In the genomic region with DNA sequence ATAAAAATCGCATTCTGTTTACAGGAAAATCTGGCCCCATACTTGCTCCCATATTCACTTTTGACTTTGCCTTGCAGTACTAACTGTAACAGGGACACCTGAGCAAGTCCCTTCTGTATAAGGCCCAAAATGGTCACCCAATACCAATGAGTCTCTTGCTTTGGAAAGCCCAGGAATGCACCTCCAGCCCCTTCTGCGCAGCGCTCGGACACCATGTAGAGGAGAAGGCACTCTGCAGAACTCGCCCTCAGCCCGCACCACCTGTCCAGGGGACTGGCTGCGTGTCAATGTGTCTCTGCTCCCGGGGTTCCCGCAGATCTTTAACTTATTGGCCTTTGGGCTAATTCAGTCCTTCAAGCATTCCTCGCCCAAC, we compare ENCODE assay signal across 11 cellular contexts. TPM values are rescaled to one million over a fixed set of nuclear protein-coding genes. Genes with fewer than 3 reads are reported as not detected.
DNase-seq lines count a peak whose midpoint lies in the region; ATAC-seq and TF ChIP-seq lines count a peak whose summit lies in the region.
"Had no signal": no experiment of that assay in that cellular context is flagged by ENCODE, and none has a peak within 500 bp of the region (broad histone marks: within the 10 kb centered on the region; RNA-seq: fewer than 3 reads in every experiment).

No MANE protein-coding gene starts in this region.

- CTCF ChIA-PET in activated CD8-positive, alpha-beta T cell treated with anti-CD3 and anti-CD28 coated beads, Interleukin-2, amount 10 ng/mL, durations not matched to agents 7 days and 5 days (lab: Charles Lee): interaction anchor here (0.6 to 3.8 kb wide), 12 partner anchors 9 to 208 kb away, joined by 3 to 27 read pairs (median 6); no protein-coding TSS in a partner anchor
- CTCF ChIA-PET in activated CD8-positive, alpha-beta T cell treated with anti-CD3 and anti-CD28 coated beads for 36 hours (lab: Charles Lee): interaction anchor here (1.3 to 3.7 kb wide), 5 partner anchors 107 to 164 kb away, joined by 3 to 27 read pairs (median 18); no protein-coding TSS in a partner anchor

- no peaks in the 10 kb centered on the region for H3K79me2 ChIP-seq in Loucy (ENCODE audit: insufficient read depth, low read length)
- H3K79me2 ChIP-seq in hepatocyte: no peaks in the 10 kb centered on the region

- POLR2A ChIA-PET in activated CD8-positive, alpha-beta T cell treated with anti-CD3 and anti-CD28 coated beads, Interleukin-2, amount 10 ng/mL, durations not matched to agents 7 days and 5 days (lab: Charles Lee): interaction anchor here (0.7 kb wide), 1 partner anchor 113 kb away, joined by 3 read pairs; no protein-coding TSS in a partner anchor
- POLR2A ChIA-PET in activated CD8-positive, alpha-beta T cell treated with anti-CD3 and anti-CD28 coated beads for 36 hours (lab: Charles Lee): interaction anchor here (1.0 to 1.2 kb wide), 2 partner anchors 30 to 37 kb away, joined by 3 read pairs; no protein-coding TSS in a partner anchor

- no peak overlapping the region for H3K4me3 Mint-ChIP-seq in activated CD8-positive, alpha-beta T cell treated with anti-CD3 and anti-CD28 coated beads, Interleukin-2, amount 10 ng/mL, durations not matched to agents 7 days and 5 days
- no peak overlapping the region for H3K4me3 Mint-ChIP-seq in activated CD8-positive, alpha-beta T cell treated with anti-CD3 and anti-CD28 coated beads for 36 hours
- H3K4me3 Mint-ChIP-seq: activated T-cell treated with anti-CD3 and anti-CD28 coated beads, Interleukin-2, amount 50 U/mL, for 4 hours had no signal

- H3K4me1 Mint-ChIP-seq in activated CD8-positive, alpha-beta T cell treated with anti-CD3 and anti-CD28 coated beads, Interleukin-2, amount 10 ng/mL, durations not matched to agents 7 days and 5 days (ENCODE audit: low read depth): peaks cover 13% of the 10 kb centered on the region
- H3K4me1 Mint-ChIP-seq in activated CD8-positive, alpha-beta T cell treated with anti-CD3 and anti-CD28 coated beads for 36 hours (ENCODE audit: low read depth): peaks cover 8% of the 10 kb centered on the region

- 42% methylated on average over 8 of the region's 10 CpGs for WGBS in hepatocyte (ENCODE audit: low lambda C conversion rate, missing lambda C conversion rate)

- H2AFZ ChIP-seq in Loucy (ENCODE audit: low read length) (peak overlapping the region; percentile 37), hepatocyte (no peak overlapping the region)

- H3K36me3 Mint-ChIP-seq in activated CD8-positive, alpha-beta T cell treated with anti-CD3 and anti-CD28 coated beads, Interleukin-2, amount 10 ng/mL, durations not matched to agents 7 days and 5 days (ENCODE audit: low read depth): no peaks in the 10 kb centered on the region
- no peaks in the 10 kb centered on the region for H3K36me3 Mint-ChIP-seq in activated CD8-positive, alpha-beta T cell treated with anti-CD3 and anti-CD28 coated beads for 36 hours (ENCODE audit: low read depth)

- H3K9me3 Mint-ChIP-seq in activated CD8-positive, alpha-beta T cell treated with anti-CD3 and anti-CD28 coated beads, Interleukin-2, amount 10 ng/mL, durations not matched to agents 7 days and 5 days (ENCODE audit: insufficient read depth): no peaks in the 10 kb centered on the region
- no peaks in the 10 kb centered on the region for H3K9me3 Mint-ChIP-seq in activated CD8-positive, alpha-beta T cell treated with anti-CD3 and anti-CD28 coated beads for 36 hours
- H3K9me3 Mint-ChIP-seq: activated T-cell treated with anti-CD3 and anti-CD28 coated beads, Interleukin-2, amount 50 U/mL, for 4 hours had no signal

- ATAC-seq in activated CD8-positive, alpha-beta T cell treated with anti-CD3 and anti-CD28 coated beads, Interleukin-2, amount 10 ng/mL, durations not matched to agents 7 days and 5 days: peak; percentile 14
- ATAC-seq in activated CD8-positive, alpha-beta T cell treated with anti-CD3 and anti-CD28 coated beads for 36 hours: no peak
- no peak for ATAC-seq in HG02840 (IDR thresholded peaks at IDR 0.05; ENCODE audit: low FRiP score, unreplicated experiment)

- no peak for DNase-seq in activated CD8-positive, alpha-beta T cell treated with anti-CD3 and anti-CD28 coated beads, Interleukin-2, amount 10 ng/mL, durations not matched to agents 7 days and 5 days
- DNase-seq in activated CD8-positive, alpha-beta T cell treated with anti-CD3 and anti-CD28 coated beads for 36 hours: no peak
- DNase-seq in hepatocyte (ENCODE audit: low spot score): no peak
- no peak for DNase-seq in DMS53 (lab: John Stamatoyannopoulos, UW)
- no peak for DNase-seq in LoVo (ENCODE audit: low spot score)
- DNase-seq: cortex of kidney had no signal

- H3K9me2 ChIP-seq in Loucy (replicated peaks; ENCODE audit: low read depth, low read length) (no peaks in the 10 kb centered on the region), hepatocyte (replicated peaks; ENCODE audit: insufficient read depth) (no peaks in the 10 kb centered on the region)

- H3K27ac Mint-ChIP-seq in activated CD8-positive, alpha-beta T cell treated with anti-CD3 and anti-CD28 coated beads, Interleukin-2, amount 10 ng/mL, durations not matched to agents 7 days and 5 days: no peak overlapping the region
- no peak overlapping the region for H3K27ac Mint-ChIP-seq in activated CD8-positive, alpha-beta T cell treated with anti-CD3 and anti-CD28 coated beads for 36 hours

- H3K9me3 ChIP-seq in Loucy (ENCODE audit: insufficient read depth, low read depth, low read length) (no peaks in the 10 kb centered on the region), hepatocyte (ENCODE audit: low read depth) (no peaks in the 10 kb centered on the region), subcutaneous abdominal adipose tissue (ENCODE audit: control insufficient read depth in 5 of 5, low read length in 5 of 5) (no peaks in the 10 kb centered on the region)
- H3K9me3 ChIP-seq: right lobe of liver had no signal

- H3K4me2 ChIP-seq in Loucy (ENCODE audit: low read depth, low read length, poor library complexity, severe bottlenecking) (no peak overlapping the region), hepatocyte (peak overlapping the region; percentile 43)

- no peaks in the 10 kb centered on the region for H3F3A ChIP-seq in Loucy (ENCODE audit: low read depth)

- H3K9ac ChIP-seq in Loucy (ENCODE audit: low read depth, low read length, poor library complexity, severe bottlenecking) (no peak overlapping the region), subcutaneous abdominal adipose tissue (ENCODE audit: low read length in 5 of 5) (no peak overlapping the region)

- intact Hi-C loops in activated CD8-positive, alpha-beta T cell treated with anti-CD3 and anti-CD28 coated beads for 36 hours (cut with micrococcal nuclease): loop anchor here (1.0 kb wide), 1 partner anchor 114 kb away; no protein-coding TSS in a partner anchor

- no peaks in the 10 kb centered on the region for H4K20me1 ChIP-seq in Loucy (ENCODE audit: insufficient read depth, low read length, poor library complexity, severe bottlenecking)
- H4K20me1 ChIP-seq in hepatocyte (ENCODE audit: insufficient read depth, poor library complexity, severe bottlenecking): no peaks in the 10 kb centered on the region

- H3K4me3 ChIP-seq in Loucy (ENCODE audit: low read length, poor library complexity, severe bottlenecking): no peak overlapping the region
- H3K4me3 ChIP-seq in hepatocyte: no peak overlapping the region
- peak overlapping the region in 3 of 5 donors; percentile 16 to 33 (median 17) for H3K4me3 ChIP-seq in subcutaneous abdominal adipose tissue (ENCODE audit: low read depth in 1 of 5, low read length in 5 of 5)
- H3K4me3 ChIP-seq: right lobe of liver had no signal

- H3K4me1 ChIP-seq in Loucy (ENCODE audit: insufficient read depth, low read length, poor library complexity, severe bottlenecking) (no peaks in the 10 kb centered on the region), hepatocyte (ENCODE audit: insufficient read depth) (peaks cover 6% of the 10 kb centered on the region), subcutaneous abdominal adipose tissue (ENCODE audit: control insufficient read depth in 5 of 5, insufficient read depth in 5 of 5, low read length in 5 of 5) (peaks cover 3 to 16% (median 12%) of the 10 kb centered on the region in 5 donors)

- H3K27me3 Mint-ChIP-seq in activated CD8-positive, alpha-beta T cell treated with anti-CD3 and anti-CD28 coated beads, Interleukin-2, amount 10 ng/mL, durations not matched to agents 7 days and 5 days (ENCODE audit: low read depth): peaks cover 4% of the 10 kb centered on the region
- no peaks in the 10 kb centered on the region for H3K27me3 Mint-ChIP-seq in activated CD8-positive, alpha-beta T cell treated with anti-CD3 and anti-CD28 coated beads for 36 hours

- no peak for TF ChIP-seq CTCF in activated CD8-positive, alpha-beta T cell treated with anti-CD3 and anti-CD28 coated beads for 36 hours (IDR thresholded peaks at IDR 0.05)
- TF ChIP-seq CTCF in Loucy (conservative IDR thresholded peaks at IDR 0.05; ENCODE audit: low read length): no peak
- no peak for TF ChIP-seq CTCF in hepatocyte (IDR thresholded peaks at IDR 0.05; ENCODE audit: poor library complexity)

- H3K27me3 ChIP-seq in Loucy (ENCODE audit: insufficient read depth, low read length, poor library complexity, severe bottlenecking) (no peaks in the 10 kb centered on the region), hepatocyte (peaks cover 4% of the 10 kb centered on the region), subcutaneous abdominal adipose tissue (ENCODE audit: control insufficient read depth in 5 of 5, insufficient read depth in 4 of 5, low read length in 5 of 5) (no peaks in the 10 kb centered on the region)
- H3K27me3 ChIP-seq: right lobe of liver had no signal

- H3K36me3 ChIP-seq in Loucy (ENCODE audit: insufficient read depth, low read length) (no peaks in the 10 kb centered on the region), hepatocyte (replicated peaks; ENCODE audit: insufficient read depth, low read depth) (no peaks in the 10 kb centered on the region), subcutaneous abdominal adipose tissue (ENCODE audit: control insufficient read depth in 5 of 5, insufficient read depth in 5 of 5, low read length in 5 of 5) (no peaks in the 10 kb centered on the region)
- H3K36me3 ChIP-seq: right lobe of liver had no signal

- H3K27ac ChIP-seq in hepatocyte (no peak overlapping the region), subcutaneous abdominal adipose tissue (ENCODE audit: low read depth, low read length) (no peak overlapping the region)

RNA-seq across cellular contexts. Expression of gene PRND, which starts 0.7 kb away (rescaled TPM):
- not detected for total RNA-seq in activated CD8-positive, alpha-beta T cell treated with anti-CD3 and anti-CD28 coated beads, Interleukin-2, amount 10 ng/mL, durations not matched to agents 7 days and 5 days
- not detected for total RNA-seq in activated CD8-positive, alpha-beta T cell treated with anti-CD3 and anti-CD28 coated beads for 36 hours
- 0.16 and 0.70 TPM in 2 replicates for total RNA-seq in hepatocyte
- 0.34 TPM in 1 of 2 replicates, not detected in the other for polyA plus RNA-seq in hepatocyte
- total RNA-seq: activated T-cell treated with anti-CD3 and anti-CD28 coated beads, Interleukin-2, amount 50 U/mL, for 4 hours; right lobe of liver had no signal

RNA-seq across cellular contexts. Expression of gene PRNP, which starts 34.7 kb away (rescaled TPM):
- 10 to 100 TPM; 41.8 to 42.6 TPM for total RNA-seq in activated CD8-positive, alpha-beta T cell treated with anti-CD3 and anti-CD28 coated beads, Interleukin-2, amount 10 ng/mL, durations not matched to agents 7 days and 5 days
- 10 to 100 TPM; 32.6 to 33.3 TPM for total RNA-seq in activated CD8-positive, alpha-beta T cell treated with anti-CD3 and anti-CD28 coated beads for 36 hours
- 109 and 127 TPM in 2 replicates for total RNA-seq in hepatocyte
- polyA plus RNA-seq in hepatocyte: 134 and 136 TPM in 2 replicates

Comparison
In these comparisons a context has a peak if more than half of its experiments do, and no peak if none do; other contexts are left out.
1. H3K4me3 ChIP-seq: peak in subcutaneous abdominal adipose tissue (3 of 5); none in Loucy (single experiment) and hepatocyte (single experiment).